In genomic region chrX:45710081-45710801, GRCh38 we compare ENCODE assay signal across 8 cellular contexts.
DNase-seq lines count a peak whose midpoint lies in the region; ATAC-seq and TF ChIP-seq lines count a peak whose summit lies in the region.

No MANE protein-coding gene starts in this region.

- H3K36me3 Mint-ChIP-seq in activated CD4-positive, alpha-beta memory T cell treated with anti-CD3 and anti-CD28 coated beads for 36 hours, result no peaks in the 10 kb centered on the region

- H3K27ac Mint-ChIP-seq in activated CD4-positive, alpha-beta memory T cell treated with anti-CD3 and anti-CD28 coated beads for 36 hours, result peak overlapping the region; percentile 78

- H3K27me3 ChIP-seq in right atrium auricular region (no peaks in the 10 kb centered on the region), thyroid gland (no peaks in the 10 kb centered on the region)

- POLR2A ChIA-PET in activated CD4-positive, alpha-beta memory T cell treated with anti-CD3 and anti-CD28 coated beads for 36 hours (lab: Charles Lee), result interaction anchor here (1.1 to 2.6 kb wide), 10 partner anchors 45 to 264 kb away, joined by 3 to 30 read pairs (median 8); no protein-coding TSS in a partner anchor

- H3K9me3 Mint-ChIP-seq in activated CD4-positive, alpha-beta memory T cell treated with anti-CD3 and anti-CD28 coated beads for 36 hours, result no peaks in the 10 kb centered on the region

- peak overlapping the region; percentile 21 for H3K4me3 Mint-ChIP-seq in activated CD4-positive, alpha-beta memory T cell treated with anti-CD3 and anti-CD28 coated beads for 36 hours

- DNase-seq in activated T-cell treated with anti-CD3 and anti-CD28 coated beads for 24 hours (ENCODE audit: low read depth), result peak; percentile 48
- no peak for DNase-seq in activated T-cell treated with anti-CD3 and anti-CD28 coated beads, Interleukin-2, amount 50 U/mL, for 1 hour
- DNase-seq in activated CD4-positive, alpha-beta memory T cell treated with anti-CD3 and anti-CD28 coated beads for 36 hours, result peak; percentile 79
- peak; percentile 84 for DNase-seq in kidney glomerular epithelial cell (lab: John Stamatoyannopoulos, UW)
- DNase-seq in right atrium auricular region (ENCODE audit: low spot score), result no peak
- no peak for DNase-seq in Ammon's horn (ENCODE audit: low spot score)
- no peak for DNase-seq in thyroid gland

- intact Hi-C loops in activated CD4-positive, alpha-beta memory T cell treated with anti-CD3 and anti-CD28 coated beads for 36 hours (cut with micrococcal nuclease), result loop anchor here (1.0 to 10.0 kb wide), 7 partner anchors 10 to 195 kb away; no protein-coding TSS in a partner anchor
- intact Hi-C loops in thyroid gland (cut with DNase I), result no loop called here

- no peaks in the 10 kb centered on the region for H3K27me3 Mint-ChIP-seq in activated CD4-positive, alpha-beta memory T cell treated with anti-CD3 and anti-CD28 coated beads for 36 hours

- 88% methylated on average over 2 of the region's 2 CpGs; no CpG with 5 or more reads in 1 of the 2 donors for WGBS in thyroid gland, 2 donors

- no peaks in the 10 kb centered on the region for H3K4me1 ChIP-seq in right atrium auricular region
- H3K4me1 ChIP-seq in thyroid gland, result peaks cover 17 to 29% of the 10 kb centered on the region in 2 donors

- ATAC-seq in HG03103 (IDR thresholded peaks at IDR 0.05; ENCODE audit: low read depth, unreplicated experiment), result peak; percentile 82

- peaks cover 49% of the 10 kb centered on the region for H3K4me1 Mint-ChIP-seq in activated CD4-positive, alpha-beta memory T cell treated with anti-CD3 and anti-CD28 coated beads for 36 hours (ENCODE audit: low read depth)

- TF ChIP-seq POLR2A in thyroid gland (IDR thresholded peaks at IDR 0.05), result no peak

- TF ChIP-seq CTCF in right atrium auricular region (IDR thresholded peaks at IDR 0.05) (no peak), thyroid gland (IDR thresholded peaks at IDR 0.05) (no peak)

- no peak overlapping the region for H3K27ac ChIP-seq in right atrium auricular region
- H3K27ac ChIP-seq in thyroid gland, result peak overlapping the region in 1 of 3 donors; percentile 41

- CTCF ChIA-PET in activated CD4-positive, alpha-beta memory T cell treated with anti-CD3 and anti-CD28 coated beads for 36 hours (lab: Charles Lee), result interaction anchor here (1.0 to 1.3 kb wide), 5 partner anchors 32 to 100 kb away, joined by 3 to 5 read pairs (median 4); no protein-coding TSS in a partner anchor

- H3K4me3 ChIP-seq in right atrium auricular region (no peak overlapping the region), thyroid gland (replicated peaks in 1 of 3) (no peak overlapping the region)

- no peaks in the 10 kb centered on the region for H3K9me3 ChIP-seq in right atrium auricular region
- H3K9me3 ChIP-seq in thyroid gland, result no peaks in the 10 kb centered on the region

- no peaks in the 10 kb centered on the region for H3K36me3 ChIP-seq in right atrium auricular region
- no peaks in the 10 kb centered on the region for H3K36me3 ChIP-seq in thyroid gland

Comparison
In these comparisons a context has a peak if more than half of its experiments do, and no peak if none do; other contexts are left out.
1. DNase-seq: peak in activated T-cell treated with anti-CD3 and anti-CD28 coated beads for 24 hours (single experiment), activated CD4-positive, alpha-beta memory T cell treated with anti-CD3 and anti-CD28 coated beads for 36 hours (single experiment) and kidney glomerular epithelial cell (single experiment); none in activated T-cell treated with anti-CD3 and anti-CD28 coated beads, Interleukin-2, amount 50 U/mL, for 1 hour (single experiment), right atrium auricular region (single experiment), Ammon's horn (single experiment) and thyroid gland (0 of 2).